In the genomic region with DNA sequence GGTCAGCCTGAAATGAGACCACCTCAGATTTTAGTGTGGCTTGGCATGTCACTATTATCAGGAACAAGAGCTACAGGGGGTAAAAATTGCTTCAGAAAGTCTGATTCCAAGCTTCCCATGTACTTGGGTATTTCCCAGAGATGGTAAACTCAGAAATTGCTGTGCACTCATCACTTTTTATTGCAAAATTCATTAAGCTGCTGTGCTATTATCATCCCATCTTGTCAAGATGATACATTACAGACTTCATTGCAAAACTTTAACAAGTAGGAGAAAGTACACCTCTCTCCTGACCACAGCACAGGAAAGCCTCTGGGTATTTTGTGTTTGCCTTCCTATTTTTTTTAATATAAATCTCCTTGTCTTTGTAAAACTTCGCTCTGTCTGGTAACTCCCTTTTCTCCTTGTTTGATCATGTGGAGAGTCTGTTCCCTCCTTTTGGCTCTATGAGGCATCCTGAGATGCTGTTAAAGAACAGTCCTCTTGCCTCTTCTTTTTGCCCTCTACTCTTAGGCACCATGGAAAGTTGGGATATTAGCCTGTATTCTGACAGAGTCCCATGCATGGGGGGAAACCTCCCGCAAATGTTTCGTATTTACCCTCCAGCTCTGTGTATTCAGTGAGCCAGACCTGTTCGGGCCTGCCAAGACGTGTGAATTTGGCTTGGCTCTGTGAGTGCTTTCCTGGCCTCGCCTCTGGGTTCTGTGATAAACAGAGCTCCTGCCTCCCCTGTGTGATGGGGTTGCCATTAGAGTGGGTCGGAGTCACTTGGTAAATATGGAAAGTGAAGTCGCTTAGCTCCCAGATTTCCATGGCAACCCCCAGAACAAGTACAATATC, we compare ENCODE assay signal across 9 cellular contexts.
DNase-seq lines count a peak whose midpoint lies in the region; ATAC-seq and TF ChIP-seq lines count a peak whose summit lies in the region.
"Had no signal": no experiment of that assay in that cellular context is flagged by ENCODE, and none has a peak within 500 bp of the region (broad histone marks: within the 10 kb centered on the region; RNA-seq: fewer than 3 reads in every experiment).

No MANE protein-coding gene starts in this region.

- no peak overlapping the region for H3K4me3 Mint-ChIP-seq in nephron progenitor cell

- peak overlapping the region; percentile 30 for H3K27ac Mint-ChIP-seq in nephron progenitor cell

- no peak overlapping the region for H3K4me3 ChIP-seq in choroid plexus epithelial cell (ENCODE audit: low read depth, low read length)

- no peaks in the 10 kb centered on the region for H3K27me3 Mint-ChIP-seq in nephron progenitor cell (ENCODE audit: low read depth, poor library complexity)

- ATAC-seq in GM21515 (IDR thresholded peaks at IDR 0.05; ENCODE audit: unreplicated experiment) (no peak), GM18520 (IDR thresholded peaks at IDR 0.05; ENCODE audit: unreplicated experiment) (no peak)

- H3K36me3 Mint-ChIP-seq in nephron progenitor cell (ENCODE audit: low read depth): no peaks in the 10 kb centered on the region

- H3K9me3 Mint-ChIP-seq in nephron progenitor cell: no peaks in the 10 kb centered on the region

- peaks cover 13% of the 10 kb centered on the region for H3K4me1 Mint-ChIP-seq in nephron progenitor cell

- TF ChIP-seq CTCF in choroid plexus epithelial cell (conservative IDR thresholded peaks at IDR 0.05; ENCODE audit: low read depth, low read length) (no peak), nephron progenitor cell (IDR thresholded peaks at IDR 0.05) (no peak)

- DNase-seq in COLO668 (lab: John Stamatoyannopoulos, UW; ENCODE audit: unreplicated experiment) (peak; percentile 36), NCI-H345 (lab: John Stamatoyannopoulos, UW) (peak; percentile 92), choroid plexus epithelial cell (ENCODE audit: low read depth) (peak; percentile 67), nephron progenitor cell (no peak), NCI-H1048 (lab: John Stamatoyannopoulos, UW) (no peak), RKO (ENCODE audit: low spot score) (no peak)
- DNase-seq: activated naive CD4-positive, alpha-beta T cell treated with anti-CD3 and anti-CD28 coated beads, Interleukin-2, amount 50 U/mL, for 16 hours had no signal

Comparison
In these comparisons a context has a peak if more than half of its experiments do, and no peak if none do; other contexts are left out.
1. DNase-seq: peak in COLO668 (single experiment), NCI-H345 (single experiment) and choroid plexus epithelial cell (single experiment); none in nephron progenitor cell (single experiment), NCI-H1048 (single experiment) and RKO (single experiment).